Comparison of ENCODE assay signal across 8 cellular contexts in genomic region chr1:228101614-228101993, GRCh38. TPM values are rescaled to one million over a fixed set of nuclear protein-coding genes. Genes with fewer than 3 reads are reported as not detected.
DNase-seq lines count a peak whose midpoint lies in the region; ATAC-seq and TF ChIP-seq lines count a peak whose summit lies in the region.

No MANE protein-coding gene starts in this region.

- TF ChIP-seq CTCF in 22Rv1 (IDR thresholded peaks at IDR 0.05): no peak
- no peak for TF ChIP-seq CTCF in H9 (conservative IDR thresholded peaks at IDR 0.05)

- H3K27ac ChIP-seq in 22Rv1 (peak overlapping the region; percentile 98), H9 (ENCODE audit: insufficient read length, low read depth, low read length) (no peak overlapping the region), SJCRH30 (no peak overlapping the region)

- H3K27me3 Mint-ChIP-seq in H9 (ENCODE audit: low read depth): peaks cover 3% of the 10 kb centered on the region; the same call in 1 of the 2 replicates
- H3K27me3 Mint-ChIP-seq in activated naive CD8-positive, alpha-beta T cell treated with anti-CD3 and anti-CD28 coated beads, Interleukin-2, amount 10 ng/mL, durations not matched to agents 7 days and 5 days: no peaks in the 10 kb centered on the region
- no peaks in the 10 kb centered on the region for H3K27me3 Mint-ChIP-seq in memory B cell

- no peaks in the 10 kb centered on the region for H3K4me1 ChIP-seq in H9 (ENCODE audit: insufficient read depth, low read length)
- H3K4me1 ChIP-seq in SJCRH30: no peaks in the 10 kb centered on the region

- no peak overlapping the region for H2BK5ac ChIP-seq in H9 (ENCODE audit: insufficient read length, low read length)

- H3K18ac ChIP-seq in H9 (ENCODE audit: insufficient read length, low read depth, low read length): no peak overlapping the region

- no peak overlapping the region for H2BK15ac ChIP-seq in H9 (ENCODE audit: low read depth, low read length)

- DNase-seq in H9 (no peak), memory B cell (ENCODE audit: low spot score in 2 of 2) (no peak), kidney tubule cell (ENCODE audit: low spot score) (no peak), SJCRH30 (no peak)
- DNase-seq in activated naive CD8-positive, alpha-beta T cell treated with anti-CD3 and anti-CD28 coated beads, Interleukin-2, amount 10 ng/mL, durations not matched to agents 7 days and 5 days: no peak

- H3K56ac ChIP-seq in H9 (ENCODE audit: insufficient read length, low read depth, low read length): no peak overlapping the region

- H3K14ac ChIP-seq in H9 (ENCODE audit: insufficient read depth, low read length): no peak overlapping the region

- no peaks in the 10 kb centered on the region for H3K79me1 ChIP-seq in H9 (ENCODE audit: insufficient read depth, low read depth, low read length, poor library complexity, severe bottlenecking)

- H2BK120ac ChIP-seq in H9 (ENCODE audit: low read depth, low read length, poor library complexity, severe bottlenecking): no peak overlapping the region

- H3K4me3 ChIP-seq in SJCRH30: no peak overlapping the region

- H4K5ac ChIP-seq in H9 (ENCODE audit: insufficient read length, low read depth, low read length): no peak overlapping the region

- no peak overlapping the region for H2BK20ac ChIP-seq in H9 (ENCODE audit: low read depth, low read length, poor library complexity, severe bottlenecking)

- no peak for ATAC-seq in activated naive CD8-positive, alpha-beta T cell treated with anti-CD3 and anti-CD28 coated beads, Interleukin-2, amount 10 ng/mL, durations not matched to agents 7 days and 5 days (ENCODE audit: low read depth)
- ATAC-seq in memory B cell (ENCODE audit: low read depth) (no peak), GM18867 (IDR thresholded peaks at IDR 0.05; ENCODE audit: unreplicated experiment) (no peak), HG02840 (IDR thresholded peaks at IDR 0.05; ENCODE audit: low FRiP score, unreplicated experiment) (no peak)

- H3K23me2 ChIP-seq in H9 (ENCODE audit: insufficient read length, low read depth, low read length, poor library complexity, severe bottlenecking): peaks cover 5% of the 10 kb centered on the region

- whole genome bisulfite sequencing in H9 (ENCODE audit: extremely low coverage, insufficient read length, low lambda C conversion rate): no CpG with 5 or more reads among the region's 15 CpGs

- no peak overlapping the region for H4K91ac ChIP-seq in H9 (ENCODE audit: insufficient read length, low read depth, low read length)

- no peak overlapping the region for H3K4ac ChIP-seq in H9 (ENCODE audit: low read depth, low read length)

- H3K9me3 Mint-ChIP-seq in H9 (no peaks in the 10 kb centered on the region), memory B cell (no peaks in the 10 kb centered on the region)
- H3K9me3 Mint-ChIP-seq in activated naive CD8-positive, alpha-beta T cell treated with anti-CD3 and anti-CD28 coated beads, Interleukin-2, amount 10 ng/mL, durations not matched to agents 7 days and 5 days: no peaks in the 10 kb centered on the region

- no peak overlapping the region for H3K23ac ChIP-seq in H9 (ENCODE audit: insufficient read length, low read depth, low read length)

- no peaks in the 10 kb centered on the region for H3K79me2 ChIP-seq in H9 (ENCODE audit: insufficient read depth, low read length)

- H3K9ac ChIP-seq in H9 (ENCODE audit: extremely low read depth, insufficient read length, low read length): no peak overlapping the region

- H3K36me3 ChIP-seq in SJCRH30: peaks cover 51% of the 10 kb centered on the region

- H3K9me3 ChIP-seq in H9 (ENCODE audit: control insufficient read depth, low read depth, low read length): no peaks in the 10 kb centered on the region
- H3K9me3 ChIP-seq in SJCRH30 (replicated peaks): no peaks in the 10 kb centered on the region

- no peaks in the 10 kb centered on the region for H4K20me1 ChIP-seq in H9 (ENCODE audit: control insufficient read depth, insufficient read depth, insufficient read length)

- H3K4me1 Mint-ChIP-seq in H9 (peaks cover 11 to 12% of the 10 kb centered on the region in 2 experiments), memory B cell (peaks cover 21% of the 10 kb centered on the region)
- H3K4me1 Mint-ChIP-seq in activated naive CD8-positive, alpha-beta T cell treated with anti-CD3 and anti-CD28 coated beads, Interleukin-2, amount 10 ng/mL, durations not matched to agents 7 days and 5 days: peaks cover 12% of the 10 kb centered on the region

- no peak overlapping the region for H2AFZ ChIP-seq in H9 (ENCODE audit: low read length)

- no peak overlapping the region for H2AK5ac ChIP-seq in H9 (ENCODE audit: insufficient read length, low read length)

- no peak overlapping the region for H2BK12ac ChIP-seq in H9 (ENCODE audit: insufficient read length, low read depth, low read length)

- H3K4me3 Mint-ChIP-seq in H9: peak overlapping the region; percentile 82 to 95
- H3K4me3 Mint-ChIP-seq in activated naive CD8-positive, alpha-beta T cell treated with anti-CD3 and anti-CD28 coated beads, Interleukin-2, amount 10 ng/mL, durations not matched to agents 7 days and 5 days: peak overlapping the region; percentile 55
- H3K4me3 Mint-ChIP-seq in memory B cell: peak overlapping the region; percentile 97

- peaks cover 27 to 57% (median 46%) of the 10 kb centered on the region in 3 experiments; a peak in 6 of 7 replicates for H3K36me3 Mint-ChIP-seq in H9 (ENCODE audit: insufficient read depth in 1 of 3, low read depth in 3 of 3)
- peaks cover 12% of the 10 kb centered on the region for H3K36me3 Mint-ChIP-seq in activated naive CD8-positive, alpha-beta T cell treated with anti-CD3 and anti-CD28 coated beads, Interleukin-2, amount 10 ng/mL, durations not matched to agents 7 days and 5 days
- H3K36me3 Mint-ChIP-seq in memory B cell: peaks cover 11% of the 10 kb centered on the region

- no peak overlapping the region for H3T11ph ChIP-seq in H9 (ENCODE audit: low read length)

- no peak overlapping the region for H4K8ac ChIP-seq in H9 (replicated peaks; ENCODE audit: insufficient read length, low read depth, low read length)

- POLR2A ChIA-PET in activated naive CD8-positive, alpha-beta T cell treated with anti-CD3 and anti-CD28 coated beads, Interleukin-2, amount 10 ng/mL, durations not matched to agents 7 days and 5 days (lab: Charles Lee): interaction anchor here (0.9 to 1.2 kb wide), 2 partner anchors 19 to 1162 kb away, joined by 3 to 4 read pairs; partner anchors contain the start of gene ARF1

- H3K4me2 ChIP-seq in H9 (ENCODE audit: insufficient read depth, insufficient read length, low read length): no peak overlapping the region

- H3K27me3 ChIP-seq in H9 (ENCODE audit: insufficient read depth, low read length) (no peaks in the 10 kb centered on the region), SJCRH30 (no peaks in the 10 kb centered on the region)

- H3K27ac Mint-ChIP-seq in H9 (no peak overlapping the region), memory B cell (peak overlapping the region; percentile 84)
- H3K27ac Mint-ChIP-seq in activated naive CD8-positive, alpha-beta T cell treated with anti-CD3 and anti-CD28 coated beads, Interleukin-2, amount 10 ng/mL, durations not matched to agents 7 days and 5 days: peak overlapping the region; percentile 83

RNA-seq across cellular contexts. Expression of gene C1orf35, which starts 1.5 kb away (rescaled TPM):
- 31.0 and 31.3 TPM in 2 replicates for total RNA-seq in H9 (2021)
- total RNA-seq in activated naive CD8-positive, alpha-beta T cell treated with anti-CD3 and anti-CD28 coated beads, Interleukin-2, amount 10 ng/mL, durations not matched to agents 7 days and 5 days: 10 to 100 TPM; 25.2 to 29.2 TPM
- 19.9 and 22.8 TPM in 2 replicates for total RNA-seq in SJCRH30 (2014; rRNA removed; shearing (Covaris generic))

RNA-seq across cellular contexts. Expression of gene MRPL55, which starts 7.5 kb away (rescaled TPM):
- 56.9 and 62.3 TPM in 2 replicates for total RNA-seq in H9 (2021)
- total RNA-seq in activated naive CD8-positive, alpha-beta T cell treated with anti-CD3 and anti-CD28 coated beads, Interleukin-2, amount 10 ng/mL, durations not matched to agents 7 days and 5 days: 10 to 100 TPM; 53.6 to 53.7 TPM
- 48.5 and 64.6 TPM in 2 replicates for total RNA-seq in SJCRH30 (2014; rRNA removed; shearing (Covaris generic))

RNA-seq across cellular contexts. Expression of gene ARF1, which starts 19.1 kb away (rescaled TPM):
- 258 and 279 TPM in 2 replicates for total RNA-seq in H9 (2021)
- total RNA-seq in activated naive CD8-positive, alpha-beta T cell treated with anti-CD3 and anti-CD28 coated beads, Interleukin-2, amount 10 ng/mL, durations not matched to agents 7 days and 5 days: 100 to 1,000 TPM; 266 to 284 TPM
- 291 and 309 TPM in 2 replicates for total RNA-seq in SJCRH30 (2014; rRNA removed; shearing (Covaris generic))

RNA-seq across cellular contexts. Expression of gene GUK1, which starts 38.5 kb away (rescaled TPM):
- total RNA-seq in H9 (2021): 88.2 and 94.3 TPM in 2 replicates
- 100 to 1,000 TPM; 289 to 327 TPM for total RNA-seq in activated naive CD8-positive, alpha-beta T cell treated with anti-CD3 and anti-CD28 coated beads, Interleukin-2, amount 10 ng/mL, durations not matched to agents 7 days and 5 days
- total RNA-seq in SJCRH30 (2014; rRNA removed; shearing (Covaris generic)): 114 and 137 TPM in 2 replicates

RNA-seq across cellular contexts. Expression of gene GJC2, which starts 48.1 kb away (rescaled TPM):
- total RNA-seq in H9 (2021): 1.4 and 1.6 TPM in 2 replicates
- 1 to 10 TPM; 6.2 to 7.7 TPM for total RNA-seq in activated naive CD8-positive, alpha-beta T cell treated with anti-CD3 and anti-CD28 coated beads, Interleukin-2, amount 10 ng/mL, durations not matched to agents 7 days and 5 days
- total RNA-seq in SJCRH30 (2014; rRNA removed; shearing (Covaris generic)): 0.43 and 0.59 TPM in 2 replicates

Comparison
In these comparisons a context has a peak if more than half of its experiments do, and no peak if none do; other contexts are left out.
1. H3K27ac Mint-ChIP-seq: peak in activated naive CD8-positive, alpha-beta T cell treated with anti-CD3 and anti-CD28 coated beads, Interleukin-2, amount 10 ng/mL, durations not matched to agents 7 days and 5 days (single experiment) and memory B cell (single experiment); none in H9 (0 of 3).
2. Peak in every context shown above with its lines, with median percentiles within 50 percentile points of each other: H3K4me3 Mint-ChIP-seq.